Comparison of ENCODE assay signal across 8 cellular contexts in the genomic region with DNA sequence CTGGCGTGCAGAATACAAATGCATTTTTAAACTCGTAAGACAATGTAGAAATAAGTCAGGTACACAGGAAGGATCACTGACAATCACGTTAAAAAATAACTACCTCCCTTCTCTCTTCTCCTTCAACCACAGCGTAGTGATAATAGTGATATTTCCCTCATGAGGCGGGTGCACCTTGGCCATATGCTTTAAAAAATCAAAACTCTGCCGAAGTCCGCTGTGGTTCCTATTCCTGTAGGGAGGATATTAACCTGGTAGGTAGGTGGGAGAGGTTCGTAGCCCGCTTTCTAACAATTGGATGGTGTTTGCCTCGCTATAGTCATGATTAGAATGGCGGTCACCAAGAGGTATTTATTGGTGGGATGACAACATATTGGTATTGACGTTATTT. TPM values are rescaled to one million over a fixed set of nuclear protein-coding genes. Genes with fewer than 3 reads are reported as not detected.
DNase-seq lines count a peak whose midpoint lies in the region; ATAC-seq, FAIRE-seq and TF ChIP-seq lines count a peak whose summit lies in the region.

No MANE protein-coding gene starts in this region.

- TF ChIP-seq CTCF in A549 (IDR thresholded peaks at IDR 0.05), result no peak

- TF ChIP-seq RAD21 in A549 (conservative IDR thresholded peaks at IDR 0.05 in 1 of 2, IDR thresholded peaks at IDR 0.05 in 1 of 2), result no peak

- no peak overlapping the region; a peak in 1 of 6 replicates for H3K27ac ChIP-seq in A549
- no peak overlapping the region for H3K27ac ChIP-seq in HUES6 (ENCODE audit: low read depth, low read length)
- H3K27ac ChIP-seq in muscle layer of duodenum (ENCODE audit: low read length), result peak overlapping the region; percentile 65

- H3K4me1 ChIP-seq in A549, result peaks cover 11% of the 10 kb centered on the region; the same call in 1 of the 3 replicates
- peaks cover 20% of the 10 kb centered on the region; the same call in 1 of the 2 replicates for H3K4me1 ChIP-seq in HUES6 (ENCODE audit: control insufficient read depth, insufficient read depth, low read length)
- peaks cover 0 to 4% of the 10 kb centered on the region in 2 donors for H3K4me1 ChIP-seq in muscle layer of duodenum (ENCODE audit: control insufficient read depth in 1 of 2, insufficient read depth in 2 of 2, low read length in 2 of 2)

- peaks cover 15% of the 10 kb centered on the region for H3K4me1 Mint-ChIP-seq in central memory CD8-positive, alpha-beta T cell

- peaks cover 3% of the 10 kb centered on the region for H3K36me3 Mint-ChIP-seq in central memory CD8-positive, alpha-beta T cell (ENCODE audit: insufficient read depth)

- H3K27me3 Mint-ChIP-seq in central memory CD8-positive, alpha-beta T cell, result peaks cover 19% of the 10 kb centered on the region

- POLR2A ChIA-PET in A549 (lab: Yijun Ruan, JAX), result no interaction called here

- H3K4me3 ChIP-seq in A549 (peak overlapping the region; percentile 59), HUES6 (ENCODE audit: low read depth, low read length) (peak overlapping the region; percentile 74), muscle layer of duodenum (ENCODE audit: low read depth in 1 of 2, low read length in 2 of 2) (peak overlapping the region; percentile 79 to 81)

- FAIRE-seq in A549 (lab: Jason Lieb, UNC) (no peak), GM12891 (lab: Jason Lieb, UNC) (no peak)

- CTCF ChIA-PET in A549 (lab: Yijun Ruan, JAX), result interaction anchor here (1.4 kb wide), 1 partner anchor 81 kb away, joined by 3 read pairs; no protein-coding TSS in a partner anchor

- H3K27me3 ChIP-seq in HUES6 (ENCODE audit: control insufficient read depth, insufficient read depth, low read length), result peaks cover 31% of the 10 kb centered on the region
- H3K27me3 ChIP-seq in muscle layer of duodenum (ENCODE audit: low read depth, low read length), result peaks cover 4% of the 10 kb centered on the region

- peak overlapping the region; percentile 84 for H3K4me2 ChIP-seq in A549

- TF ChIP-seq EP300 in A549 (IDR thresholded peaks at IDR 0.05), result no peak

- 36% methylated on average over 12 of the region's 12 CpGs for WGBS in A549 (ENCODE audit: missing lambda C conversion rate)

- no peaks in the 10 kb centered on the region for H3K9me3 Mint-ChIP-seq in central memory CD8-positive, alpha-beta T cell

- H3K4me3 Mint-ChIP-seq in central memory CD8-positive, alpha-beta T cell, result peak overlapping the region; percentile 79

- H3K36me3 ChIP-seq in HUES6 (ENCODE audit: control insufficient read depth, insufficient read depth, low read length) (no peaks in the 10 kb centered on the region), muscle layer of duodenum (ENCODE audit: control insufficient read depth in 1 of 2, insufficient read depth in 2 of 2, low read length in 2 of 2) (no peaks in the 10 kb centered on the region)

- TF ChIP-seq POLR2A in A549 (IDR thresholded peaks at IDR 0.05; ENCODE audit: low read length), result no peak
- no peak for TF ChIP-seq POLR2A in GM12891 (IDR thresholded peaks at IDR 0.05; ENCODE audit: low read depth, low read length)

- no peak for DNase-seq in A549 (ENCODE audit: low read depth in 1 of 2, low spot score in 1 of 2)
- no peak for DNase-seq in central memory CD8-positive, alpha-beta T cell (ENCODE audit: low spot score in 2 of 2)
- DNase-seq in foreskin melanocyte, result no peak
- no peak for DNase-seq in SHP77 (lab: John Stamatoyannopoulos, UW)
- no peak for DNase-seq in hepatic stellate cell (ENCODE audit: low spot score)
- DNase-seq in GM12891 (ENCODE audit: insufficient read length, low spot score), result no peak

- H3K9me3 ChIP-seq in A549, result no peaks in the 10 kb centered on the region
- H3K9me3 ChIP-seq in HUES6 (ENCODE audit: control insufficient read depth, insufficient read depth, low read depth, low read length), result no peaks in the 10 kb centered on the region
- no peaks in the 10 kb centered on the region for H3K9me3 ChIP-seq in muscle layer of duodenum (ENCODE audit: control insufficient read depth in 1 of 2, low read length in 2 of 2)

- H3K27ac Mint-ChIP-seq in central memory CD8-positive, alpha-beta T cell (ENCODE audit: low read depth), result no peak overlapping the region

- ATAC-seq in A549, result peak in 1 of 2 experiments; percentile 32; a peak in 3 of 6 replicates
- no peak for ATAC-seq in central memory CD8-positive, alpha-beta T cell (replicated peaks; ENCODE audit: extremely low read depth, poor library complexity, severe bottlenecking)

- H3K9ac ChIP-seq in HUES6 (ENCODE audit: low read length), result no peak overlapping the region

TF ChIP-seq in A549, 52 proteins besides CTCF, POLR2A, EP300 and RAD21:
- TF ChIP-seq, protein P1, sequence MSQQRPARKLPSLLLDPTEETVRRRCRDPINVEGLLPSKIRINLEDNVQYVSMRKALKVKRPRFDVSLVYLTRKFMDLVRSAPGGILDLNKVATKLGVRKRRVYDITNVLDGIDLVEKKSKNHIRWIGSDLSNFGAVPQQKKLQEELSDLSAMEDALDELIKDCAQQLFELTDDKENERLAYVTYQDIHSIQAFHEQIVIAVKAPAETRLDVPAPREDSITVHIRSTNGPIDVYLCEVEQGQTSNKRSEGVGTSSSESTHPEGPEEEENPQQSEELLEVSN (IDR thresholded peaks at IDR 0.05; ENCODE audit: borderline replicate concordance, low read depth), result no peak
- TF ChIP-seq, protein P2, sequence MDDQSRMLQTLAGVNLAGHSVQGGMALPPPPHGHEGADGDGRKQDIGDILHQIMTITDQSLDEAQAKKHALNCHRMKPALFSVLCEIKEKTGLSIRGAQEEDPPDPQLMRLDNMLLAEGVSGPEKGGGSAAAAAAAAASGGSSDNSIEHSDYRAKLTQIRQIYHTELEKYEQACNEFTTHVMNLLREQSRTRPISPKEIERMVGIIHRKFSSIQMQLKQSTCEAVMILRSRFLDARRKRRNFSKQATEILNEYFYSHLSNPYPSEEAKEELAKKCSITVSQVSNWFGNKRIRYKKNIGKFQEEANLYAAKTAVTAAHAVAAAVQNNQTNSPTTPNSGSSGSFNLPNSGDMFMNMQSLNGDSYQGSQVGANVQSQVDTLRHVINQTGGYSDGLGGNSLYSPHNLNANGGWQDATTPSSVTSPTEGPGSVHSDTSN (IDR thresholded peaks at IDR 0.05), result no peak
- no peak for TF ChIP-seq MYC (IDR thresholded peaks at IDR 0.05; ENCODE audit: borderline replicate concordance, low read length)

TF ChIP-seq in GM12891, 5 proteins besides CTCF, POLR2A, EP300 and RAD21:
- TF ChIP-seq POU2F2 (IDR thresholded peaks at IDR 0.05; ENCODE audit: low read depth, low read length), result no peak
- no peak for TF ChIP-seq PAX5 (IDR thresholded peaks at IDR 0.05; ENCODE audit: insufficient read depth, low read length, severe bottlenecking)
- TF ChIP-seq SPI1 (IDR thresholded peaks at IDR 0.05; ENCODE audit: low read depth, low read length), result no peak
- no peak for TF ChIP-seq TAF1 (IDR thresholded peaks at IDR 0.05; ENCODE audit: low read depth, low read length)
- no peak for TF ChIP-seq POLR2AphosphoS5 (IDR thresholded peaks at IDR 0.05; ENCODE audit: low read depth, low read length)
TF ChIP-seq in GM12891: peak in this region for 0.

RNA-seq across cellular contexts. Expression of a gene that starts 0.7 kb away (rescaled TPM):
- polyA plus RNA-seq in A549 (2011; rRNA removed), result 0.13 and 0.15 TPM in 2 replicates
- 0.09 and 0.12 TPM in 2 replicates for polyA plus RNA-seq in A549 (2012; cell fraction: cytosol; rRNA removed)
- 0.11 TPM in 2 replicates for polyA plus RNA-seq in A549 (2012; cell fraction: nucleus; rRNA removed)
- polyA plus RNA-seq in A549 (2017; fragmentation: RNase III; extraction: RNeasy Plus Mini Kit Qiagen cat#74134 plus additional on column Dnase treatment), result 0.31 to 0.59 TPM (median 0.37 TPM) in 3 replicates
- 0.04 and 0.10 TPM in 2 replicates for polyA minus RNA-seq in A549 (2011; rRNA and poly(A)+ RNA removed)
- not detected for polyA plus RNA-seq in GM12891 (2012; ENCODE audit: low read depth, missing spikeins)
